Comparison of ENCODE assay signal across 25 cellular contexts in genomic region chr1:80050523-80050922, GRCh38.
"Had no signal": no experiment of that assay in that cellular context is flagged by ENCODE, and none has a peak within 500 bp of the region (broad histone marks: within the 10 kb centered on the region; RNA-seq: fewer than 3 reads in every experiment).

No MANE protein-coding gene starts in this region.

- H3K27ac Mint-ChIP-seq: activated CD4-positive, alpha-beta memory T cell treated with anti-CD3 and anti-CD28 coated beads, Interleukin-2, amount 10 ng/mL, durations not matched to agents 7 days and 5 days; activated CD8-positive, alpha-beta memory T cell treated with anti-CD3 and anti-CD28 coated beads, Interleukin-2, amount 10 ng/mL, durations not matched to agents 7 days and 5 days; activated naive CD4-positive, alpha-beta T cell treated with anti-CD3 and anti-CD28 coated beads, Interleukin-2, amount 50 U/mL, for 24 hours; activated naive CD8-positive, alpha-beta T cell treated with anti-CD3 and anti-CD28 coated beads, Interleukin-2, amount 10 ng/mL, durations not matched to agents 7 days and 5 days had no signal

- H3K27ac ChIP-seq: ascending aorta, cardiac muscle cell, WERI-Rb-1 had no signal

- H3K4me1 ChIP-seq: ascending aorta had no signal

- H3K27me3 ChIP-seq: ascending aorta, cardiac muscle cell had no signal

- H3K4me3 Mint-ChIP-seq: activated CD4-positive, alpha-beta memory T cell treated with anti-CD3 and anti-CD28 coated beads, Interleukin-2, amount 10 ng/mL, durations not matched to agents 7 days and 5 days; activated CD8-positive, alpha-beta memory T cell treated with anti-CD3 and anti-CD28 coated beads, Interleukin-2, amount 10 ng/mL, durations not matched to agents 7 days and 5 days; activated naive CD4-positive, alpha-beta T cell treated with anti-CD3 and anti-CD28 coated beads, Interleukin-2, amount 50 U/mL, for 24 hours; activated naive CD8-positive, alpha-beta T cell treated with anti-CD3 and anti-CD28 coated beads, Interleukin-2, amount 10 ng/mL, durations not matched to agents 7 days and 5 days had no signal

- H3K4me3 ChIP-seq: ascending aorta, cardiac muscle cell, K562 had no signal

- H3K9me3 ChIP-seq: ascending aorta had no signal

- DNase-seq: activated CD4-positive, alpha-beta memory T cell treated with anti-CD3 and anti-CD28 coated beads, Interleukin-2, amount 10 ng/mL, durations not matched to agents 7 days and 5 days; activated CD4-positive, alpha-beta T cell treated with anti-CD3 and anti-CD28 coated beads for 1 hour; activated CD4-positive, alpha-beta T cell treated with anti-CD3 and anti-CD28 coated beads for 48 hours; activated CD4-positive, CD25-positive, alpha-beta regulatory T cell; activated CD8-positive, alpha-beta memory T cell treated with anti-CD3 and anti-CD28 coated beads for 24 hours; activated CD8-positive, alpha-beta memory T cell treated with anti-CD3 and anti-CD28 coated beads, Interleukin-2, amount 10 ng/mL, durations not matched to agents 7 days and 5 days; activated CD8-positive, alpha-beta memory T cell treated with anti-CD3 and anti-CD28 coated beads, Interleukin-2, amount 50 U/mL, for 48 hours; activated gamma-delta T cell; activated naive CD4-positive, alpha-beta T cell treated with Interleukin-2 at 50 U/mL for 16 hours; activated naive CD8-positive, alpha-beta T cell treated with anti-CD3 and anti-CD28 coated beads, Interleukin-2, amount 10 ng/mL, durations not matched to agents 7 days and 5 days; activated T-cell treated with anti-CD3 and anti-CD28 coated beads, Interleukin-2, amount 50 U/mL, for 48 hours; amygdala; NCI-H1105; NCI-H1417 treated with DMSO at 0.1 percent for 48 hours; NCI-H187 treated with DMSO at 0.1 percent for 48 hours; NCI-H345; NCI-H524 treated with DMSO at 0.1 percent for 48 hours; SW 1271; T1000; WERI-Rb-1 had no signal

- H3K36me3 ChIP-seq: ascending aorta, cardiac muscle cell, WERI-Rb-1 had no signal

- ATAC-seq: activated CD8-positive, alpha-beta memory T cell treated with anti-CD3 and anti-CD28 coated beads, Interleukin-2, amount 10 ng/mL, durations not matched to agents 7 days and 5 days; K562; Panc1 had no signal

- H3K27me3 Mint-ChIP-seq: activated CD4-positive, alpha-beta memory T cell treated with anti-CD3 and anti-CD28 coated beads, Interleukin-2, amount 10 ng/mL, durations not matched to agents 7 days and 5 days; activated CD8-positive, alpha-beta memory T cell treated with anti-CD3 and anti-CD28 coated beads, Interleukin-2, amount 10 ng/mL, durations not matched to agents 7 days and 5 days; activated naive CD4-positive, alpha-beta T cell treated with anti-CD3 and anti-CD28 coated beads, Interleukin-2, amount 50 U/mL, for 24 hours; activated naive CD8-positive, alpha-beta T cell treated with anti-CD3 and anti-CD28 coated beads, Interleukin-2, amount 10 ng/mL, durations not matched to agents 7 days and 5 days had no signal

- H3K36me3 Mint-ChIP-seq: activated CD8-positive, alpha-beta memory T cell treated with anti-CD3 and anti-CD28 coated beads, Interleukin-2, amount 10 ng/mL, durations not matched to agents 7 days and 5 days; activated naive CD4-positive, alpha-beta T cell treated with anti-CD3 and anti-CD28 coated beads, Interleukin-2, amount 50 U/mL, for 24 hours; activated naive CD8-positive, alpha-beta T cell treated with anti-CD3 and anti-CD28 coated beads, Interleukin-2, amount 10 ng/mL, durations not matched to agents 7 days and 5 days had no signal

- H3K4me1 Mint-ChIP-seq: activated CD4-positive, alpha-beta memory T cell treated with anti-CD3 and anti-CD28 coated beads, Interleukin-2, amount 10 ng/mL, durations not matched to agents 7 days and 5 days; activated CD8-positive, alpha-beta memory T cell treated with anti-CD3 and anti-CD28 coated beads, Interleukin-2, amount 10 ng/mL, durations not matched to agents 7 days and 5 days; activated naive CD4-positive, alpha-beta T cell treated with anti-CD3 and anti-CD28 coated beads, Interleukin-2, amount 50 U/mL, for 24 hours; activated naive CD8-positive, alpha-beta T cell treated with anti-CD3 and anti-CD28 coated beads, Interleukin-2, amount 10 ng/mL, durations not matched to agents 7 days and 5 days had no signal

- H3K9me3 Mint-ChIP-seq: activated naive CD4-positive, alpha-beta T cell treated with anti-CD3 and anti-CD28 coated beads, Interleukin-2, amount 50 U/mL, for 24 hours had no signal

- FAIRE-seq: K562 had no signal
